7 cellular contexts compared by ENCODE assay signal in genomic region chr2:69911985-69912563, GRCh38. TPM values are rescaled to one million over a fixed set of nuclear protein-coding genes. Genes with fewer than 3 reads are reported as not detected.
DNase-seq lines count a peak whose midpoint lies in the region; ATAC-seq, FAIRE-seq and TF ChIP-seq lines count a peak whose summit lies in the region.

No MANE protein-coding gene starts in this region.

- CTCF ChIA-PET in H1 (lab: Charles Lee; ENCODE audit: partially characterized antibody) = interaction anchor here (0.6 to 4.5 kb wide), 34 partner anchors 9 to 370 kb away, joined by 3 to 42 read pairs (median 4); partner anchors contain the start of genes PCBP1 and SNRNP27

- no peak overlapping the region for H3K4me2 ChIP-seq in H1 (ENCODE audit: insufficient read depth in 1 of 2, low read depth in 2 of 2, low read length in 2 of 2)

- H3K9me3 Mint-ChIP-seq in neural crest cell = no peaks in the 10 kb centered on the region

- no peak overlapping the region for H3K9ac ChIP-seq in H1 (replicated peaks in 1 of 4; ENCODE audit: extremely low read depth in 1 of 4, low read depth in 3 of 4, low read length in 3 of 4)

- 72% methylated on average over 2 of the region's 2 CpGs; no CpG with 5 or more reads in 1 of the 2 experiments for WGBS in H1 (ENCODE audit: extremely low coverage in 1 of 2, insufficient coverage in 1 of 2, insufficient read length in 1 of 2, insufficient replicate concordance in 2 of 2, low coverage in 1 of 2, low lambda C conversion rate in 2 of 2, missing lambda C conversion rate in 1 of 2), 2 experiments

- peaks cover 4% of the 10 kb centered on the region for H3K27me3 Mint-ChIP-seq in neural crest cell (ENCODE audit: low read depth)

- no peak overlapping the region for H3K27ac Mint-ChIP-seq in neural crest cell (ENCODE audit: unreplicated experiment)

- POLR2A ChIA-PET in H1 (lab: Charles Lee; ENCODE audit: partially characterized antibody) = interaction anchor here (1.3 to 11.6 kb wide), 5 partner anchors 13 to 233 kb away, joined by 3 to 180 read pairs (median 28); partner anchors contain the start of genes PCBP1 and SNRNP27

- H2BK15ac ChIP-seq in H1 (ENCODE audit: low read length) = no peak overlapping the region

- no peak overlapping the region for H3K27ac ChIP-seq in Peyer's patch
- H3K27ac ChIP-seq in H1 (ENCODE audit: low read depth, low read length) = no peak overlapping the region

- no peaks in the 10 kb centered on the region for H3K36me3 Mint-ChIP-seq in neural crest cell (ENCODE audit: low read depth)

- no peak overlapping the region for H4K91ac ChIP-seq in H1 (replicated peaks; ENCODE audit: insufficient read length, low read length)

- no peak overlapping the region for H2AFZ ChIP-seq in H1 (ENCODE audit: low read length)

- H2BK5ac ChIP-seq in H1 (ENCODE audit: low read depth, low read length) = no peak overlapping the region

- peaks cover 0 to 12% (median 8%) of the 10 kb centered on the region in 4 donors for H3K4me1 ChIP-seq in Peyer's patch
- H3K4me1 ChIP-seq in H1 (replicated peaks in 1 of 4; ENCODE audit: control insufficient read depth in 3 of 4, insufficient read depth in 4 of 4, low read length in 3 of 4) = no peaks in the 10 kb centered on the region

- H3K27me3 ChIP-seq in Peyer's patch = no peaks in the 10 kb centered on the region
- H3K27me3 ChIP-seq in H1 (replicated peaks in 1 of 4; ENCODE audit: control insufficient read depth in 3 of 4, extremely low read depth in 1 of 4, insufficient read depth in 3 of 4, low read length in 3 of 4) = no peaks in the 10 kb centered on the region

- no peak overlapping the region for H3K18ac ChIP-seq in H1 (ENCODE audit: extremely low read depth, low read length)

- TF ChIP-seq POLR2A in Peyer's patch (IDR thresholded peaks at IDR 0.05) (no peak), H1 (IDR thresholded peaks at IDR 0.05; ENCODE audit: control extremely low read depth in 1 of 2, low read depth in 2 of 2, low read length in 2 of 2) (no peak)

- H2AK5ac ChIP-seq in H1 (ENCODE audit: low read depth, low read length) = no peak overlapping the region

- DNase-seq in EH (ENCODE audit: low read depth) (peak; percentile 75), Peyer's patch (no peak), H1 (ENCODE audit: low read depth in 1 of 2, low spot score in 2 of 2) (no peak), neural crest cell (ENCODE audit: low read depth, low spot score) (no peak)
- peak; percentile 62 for DNase-seq in Jurkat, Clone E6-1 (ENCODE audit: low read depth, low spot score)

- no peak overlapping the region for H2BK12ac ChIP-seq in H1 (ENCODE audit: low read depth, low read length)

- no peak overlapping the region for H4K5ac ChIP-seq in H1 (ENCODE audit: insufficient read length, low read depth, low read length)

- ATAC-seq in HG03342 (IDR thresholded peaks at IDR 0.05; ENCODE audit: unreplicated experiment) (no peak), HG03097 (IDR thresholded peaks at IDR 0.05; ENCODE audit: low FRiP score, unreplicated experiment) (no peak)

- no peak overlapping the region for H2BK20ac ChIP-seq in H1 (ENCODE audit: low read length)

- H3K36me3 ChIP-seq in Peyer's patch = peaks cover 0 to 40% (median 0%) of the 10 kb centered on the region in 3 donors
- peaks cover 0 to 13% (median 3%) of the 10 kb centered on the region in 4 experiments; a peak in 4 of 8 replicates for H3K36me3 ChIP-seq in H1 (ENCODE audit: control insufficient read depth in 2 of 4, insufficient read depth in 4 of 4, low read length in 3 of 4)

- TF ChIP-seq RAD21 in H1 (IDR thresholded peaks at IDR 0.05 in 1 of 2, conservative IDR thresholded peaks at IDR 0.05 in 1 of 2; ENCODE audit: low read depth in 2 of 2, low read length in 2 of 2) = peak; percentile 81 to 83

- no peak overlapping the region for H3K56ac ChIP-seq in H1 (replicated peaks; ENCODE audit: insufficient read length, low read depth, low read length)

- TF ChIP-seq CTCF in Peyer's patch (IDR thresholded peaks at IDR 0.05) (peak; percentile 16 to 89 (median 78)), H1 (IDR thresholded peaks at IDR 0.05; ENCODE audit: control extremely low read depth in 1 of 3, insufficient read depth in 1 of 3, low read depth in 1 of 3, low read length in 3 of 3) (peak in 2 of 3 experiments; percentile 40 to 43; a peak in 2 of 4 replicates), neural crest cell (conservative IDR thresholded peaks at IDR 0.05) (peak; percentile 82)

- H3K9me3 ChIP-seq in Peyer's patch = no peaks in the 10 kb centered on the region
- no peaks in the 10 kb centered on the region for H3K9me3 ChIP-seq in H1 (ENCODE audit: insufficient read depth in 2 of 2, low read depth in 1 of 2, low read length in 1 of 2)

- no peak for TF ChIP-seq EP300 in H1 (IDR thresholded peaks at IDR 0.05; ENCODE audit: borderline replicate concordance in 1 of 2, low read depth in 2 of 2, low read length in 2 of 2)

- H2BK120ac ChIP-seq in H1 (replicated peaks; ENCODE audit: low read depth, low read length) = no peak overlapping the region

- no peak for FAIRE-seq in H1 (lab: Jason Lieb, UNC)

- no peak overlapping the region for H3K4me3 ChIP-seq in Jurkat, Clone E6-1 (ENCODE audit: low read length)
- H3K4me3 ChIP-seq in Peyer's patch (no peak overlapping the region), H1 (ENCODE audit: extremely low read depth in 1 of 4, insufficient read depth in 2 of 4, low read depth in 3 of 4, low read length in 4 of 4) (no peak overlapping the region)

- H4K8ac ChIP-seq in H1 (ENCODE audit: extremely low read depth, insufficient read depth, low read length) = no peak overlapping the region

- peak overlapping the region; percentile 86 for H3K4me3 Mint-ChIP-seq in neural crest cell

- H3K23me2 ChIP-seq in H1 (ENCODE audit: low read depth, low read length) = peaks cover 4% of the 10 kb centered on the region; the same call in 1 of the 2 replicates

- no peak overlapping the region for H3K14ac ChIP-seq in H1 (ENCODE audit: insufficient read length)

- peaks cover 16% of the 10 kb centered on the region for H3K4me1 Mint-ChIP-seq in neural crest cell

- no peak overlapping the region for H3K4ac ChIP-seq in H1 (replicated peaks; ENCODE audit: insufficient read length, low read depth, low read length)

- H4K20me1 ChIP-seq in H1 (replicated peaks in 1 of 2; ENCODE audit: control insufficient read depth in 1 of 2, insufficient read depth in 2 of 2, low read length in 2 of 2) = no peaks in the 10 kb centered on the region

- H3K79me1 ChIP-seq in H1 (ENCODE audit: low read depth, low read length) = no peaks in the 10 kb centered on the region

- H3K23ac ChIP-seq in H1 (ENCODE audit: insufficient read length) = no peak overlapping the region

- H3K79me2 ChIP-seq in H1 (ENCODE audit: control insufficient read depth in 1 of 2, insufficient read depth in 2 of 2, low read length in 2 of 2) = no peaks in the 10 kb centered on the region

TF ChIP-seq in H1, 55 proteins besides CTCF, POLR2A, EP300 and RAD21:
- TF ChIP-seq TAF1 (IDR thresholded peaks at IDR 0.05; ENCODE audit: low read depth, low read length) = no peak
- TF ChIP-seq SP4 (IDR thresholded peaks at IDR 0.05; ENCODE audit: low read length) = no peak
- TF ChIP-seq CHD1 (IDR thresholded peaks at IDR 0.05; ENCODE audit: low read depth, low read length) = no peak
- TF ChIP-seq CHD2 (IDR thresholded peaks at IDR 0.05; ENCODE audit: low read length) = no peak
- TF ChIP-seq PHF8 (conservative IDR thresholded peaks at IDR 0.05; ENCODE audit: low read depth, low read length) = no peak
- no peak for TF ChIP-seq RBBP5 (IDR thresholded peaks at IDR 0.05; ENCODE audit: borderline replicate concordance, low read depth, low read length)
- TF ChIP-seq HDAC2 (IDR thresholded peaks at IDR 0.05; ENCODE audit: borderline replicate concordance in 1 of 2, low read depth in 2 of 2, low read length in 2 of 2) = no peak

RNA-seq across cellular contexts. Expression of gene MXD1, which starts 2.8 kb away (rescaled TPM):
- 1.5 TPM for polyA plus RNA-seq in Jurkat, Clone E6-1 (2012; ENCODE audit: insufficient read depth, insufficient read length)
- total RNA-seq in Peyer's patch = 10 to 100 TPM; 18.2 to 83.7 (median 74.4) TPM
- 2.6 TPM in 2 replicates for total RNA-seq in H1 (2021; fragmentation: NEBNext Ultra II Directional; extraction: Animal tissue kit (Norgen Biotek cat#: 25700))
- 1.0 and 1.6 TPM in 2 replicates for polyA plus RNA-seq in H1 (2011; rRNA removed)
- polyA plus RNA-seq in H1 (2011; cell fraction: cytosol; rRNA removed) = 1.3 TPM
- polyA plus RNA-seq in H1 (2011; cell fraction: nucleus; rRNA removed) = 1.0 TPM
- 0.97 to 1.6 TPM (median 1.5 TPM) in 4 replicates for polyA plus RNA-seq in H1 (2012, experiment 1 of 2)
- polyA plus RNA-seq in H1 (2012, experiment 2 of 2) = 0.16 TPM
- polyA plus RNA-seq in H1 (2013, experiment 1 of 2) = 1.6 TPM
- 1.7 TPM for polyA plus RNA-seq in H1 (2013, experiment 2 of 2)
- polyA minus RNA-seq in H1 (2011; rRNA and poly(A)+ RNA removed) = 1.4 and 1.6 TPM in 2 replicates
- 1.4 TPM for polyA minus RNA-seq in H1 (2011; cell fraction: cytosol; rRNA and poly(A)+ RNA removed)
- polyA minus RNA-seq in H1 (2011; cell fraction: nucleus; rRNA and poly(A)+ RNA removed) = 2.8 TPM
- 4.9 and 6.6 TPM in 2 replicates for total RNA-seq in neural crest cell

RNA-seq across cellular contexts. Expression of gene SNRNP27, which starts 18.3 kb away (rescaled TPM):
- 77.6 TPM for polyA plus RNA-seq in Jurkat, Clone E6-1 (2012; ENCODE audit: insufficient read depth, insufficient read length)
- total RNA-seq in Peyer's patch (10 to 100 TPM; 35.4 to 99.0 (median 53.7) TPM), neural crest cell (65.5 and 67.8 TPM in 2 replicates)
- total RNA-seq in H1 (2021; fragmentation: NEBNext Ultra II Directional; extraction: Animal tissue kit (Norgen Biotek cat#: 25700)) = 40.5 and 40.9 TPM in 2 replicates
- 10.9 and 11.1 TPM in 2 replicates for polyA plus RNA-seq in H1 (2011; rRNA removed)
- 32.4 TPM for polyA plus RNA-seq in H1 (2011; cell fraction: cytosol; rRNA removed)
- polyA plus RNA-seq in H1 (2011; cell fraction: nucleus; rRNA removed) = 9.9 TPM
- 21.3 to 27.0 TPM (median 25.1 TPM) in 4 replicates for polyA plus RNA-seq in H1 (2012, experiment 1 of 2)
- 9.6 TPM for polyA plus RNA-seq in H1 (2012, experiment 2 of 2)
- 64.9 TPM for polyA plus RNA-seq in H1 (2013, experiment 1 of 2)
- polyA plus RNA-seq in H1 (2013, experiment 2 of 2) = 62.4 TPM
- 3.0 and 4.4 TPM in 2 replicates for polyA minus RNA-seq in H1 (2011; rRNA and poly(A)+ RNA removed)
- polyA minus RNA-seq in H1 (2011; cell fraction: cytosol; rRNA and poly(A)+ RNA removed) = 12.2 TPM
- 11.6 TPM for polyA minus RNA-seq in H1 (2011; cell fraction: nucleus; rRNA and poly(A)+ RNA removed)

RNA-seq across cellular contexts. Expression of gene ASPRV1, which starts 49.4 kb away (rescaled TPM):
- polyA plus RNA-seq in Jurkat, Clone E6-1 (2012; ENCODE audit: insufficient read depth, insufficient read length) = 2.1 TPM
- 1 to 10 TPM; 1.6 to 4.1 (median 2.9) TPM for total RNA-seq in Peyer's patch
- 0.86 and 0.95 TPM in 2 replicates for total RNA-seq in H1 (2021; fragmentation: NEBNext Ultra II Directional; extraction: Animal tissue kit (Norgen Biotek cat#: 25700))
- polyA plus RNA-seq in H1 (2011; rRNA removed) = 0.42 and 0.59 TPM in 2 replicates
- polyA plus RNA-seq in H1 (2011; cell fraction: cytosol; rRNA removed) = 0.80 TPM
- polyA plus RNA-seq in H1 (2011; cell fraction: nucleus; rRNA removed) = 1.2 TPM
- 0.87 to 1.0 TPM (median 0.95 TPM) in 4 replicates for polyA plus RNA-seq in H1 (2012, experiment 1 of 2)
- polyA plus RNA-seq in H1 (2012, experiment 2 of 2) = 0.76 TPM
- 0.32 TPM for polyA plus RNA-seq in H1 (2013, experiment 1 of 2)
- polyA plus RNA-seq in H1 (2013, experiment 2 of 2) = 0.31 TPM
- 0.57 and 0.73 TPM in 2 replicates for polyA minus RNA-seq in H1 (2011; rRNA and poly(A)+ RNA removed)
- polyA minus RNA-seq in H1 (2011; cell fraction: cytosol; rRNA and poly(A)+ RNA removed) = 0.51 TPM
- polyA minus RNA-seq in H1 (2011; cell fraction: nucleus; rRNA and poly(A)+ RNA removed) = 1.00 TPM
- 1.2 and 1.7 TPM in 2 replicates for total RNA-seq in neural crest cell

Comparison
In these comparisons a context has a peak if more than half of its experiments do, and no peak if none do; other contexts are left out.
1. DNase-seq: peak in EH (single experiment) and Jurkat, Clone E6-1 (single experiment); none in Peyer's patch (0 of 3), H1 (0 of 2) and neural crest cell (single experiment).
2. Peak in every context shown above with its lines, with median percentiles within 50 percentile points of each other: CTCF ChIP-seq.